ENCODE assay signal across 20 cellular contexts in the genomic region with DNA sequence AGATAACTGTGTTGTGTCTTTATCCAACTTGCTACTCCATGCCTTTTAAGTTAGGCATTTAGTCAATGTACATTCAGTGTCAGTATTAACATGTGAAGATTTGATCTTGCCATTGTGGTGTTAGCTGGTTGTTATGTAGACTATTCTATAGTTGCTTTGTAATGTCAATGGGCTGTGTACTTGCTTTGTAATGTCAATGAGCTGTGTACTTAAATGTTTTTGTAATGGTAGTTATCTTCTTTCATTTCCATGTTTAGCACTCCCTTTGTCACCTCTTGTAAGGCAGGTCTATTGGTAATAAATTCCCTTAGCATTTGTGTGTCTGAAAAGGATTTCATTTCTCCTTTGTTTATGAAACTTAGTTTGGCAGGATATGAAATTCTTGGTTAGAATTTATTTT. TPM values are rescaled to one million over a fixed set of nuclear protein-coding genes. Genes with fewer than 3 reads are reported as not detected.
DNase-seq lines count a peak whose midpoint lies in the region; ATAC-seq, FAIRE-seq and TF ChIP-seq lines count a peak whose summit lies in the region.
"Had no signal": no experiment of that assay in that cellular context is flagged by ENCODE, and none has a peak within 500 bp of the region (broad histone marks: within the 10 kb centered on the region; RNA-seq: fewer than 3 reads in every experiment).

No MANE protein-coding gene starts in this region.

- H3K4me1 ChIP-seq in HUES48 (ENCODE audit: control insufficient read depth, insufficient read depth, low read length) (peaks cover 20% of the 10 kb centered on the region), NT2/D1 (ENCODE audit: insufficient read depth, insufficient read length) (no peaks in the 10 kb centered on the region), H1 (replicated peaks in 1 of 4; ENCODE audit: control insufficient read depth in 3 of 4, insufficient read depth in 4 of 4, low read length in 3 of 4) (no peaks in the 10 kb centered on the region; a peak in 1 of 7 replicates)
- H3K4me1 ChIP-seq: Caco-2 had no signal

- POLR2A ChIA-PET in H1 (lab: Charles Lee; ENCODE audit: partially characterized antibody): no interaction called here

- H4K91ac ChIP-seq in H1 (replicated peaks; ENCODE audit: insufficient read length, low read length): no peak overlapping the region

- DNase-seq in NT2/D1 (ENCODE audit: low read depth, low spot score) (peak; percentile 23), H1 (ENCODE audit: low read depth in 1 of 2, low spot score in 2 of 2) (no peak), COR-L47 (lab: John Stamatoyannopoulos, UW) (no peak)
- DNase-seq: C1 segment of cervical spinal cord; Caco-2; CD4-positive, alpha-beta memory T cell; DMS 273 treated with DMSO at 0.1 percent for 48 hours; DMS79; EL; GDM1; GOT3; H7 had no signal

- TF ChIP-seq POLR2A in H1 (IDR thresholded peaks at IDR 0.05; ENCODE audit: control extremely low read depth in 1 of 2, low read depth in 2 of 2, low read length in 2 of 2): no peak

- H3K4me3 ChIP-seq in HUES48 (ENCODE audit: low read depth, low read length) (no peak overlapping the region), NT2/D1 (ENCODE audit: insufficient read length, low read depth) (no peak overlapping the region), H1 (ENCODE audit: extremely low read depth in 1 of 4, insufficient read depth in 2 of 4, low read depth in 3 of 4, low read length in 4 of 4) (no peak overlapping the region)
- H3K4me3 ChIP-seq: GM12878 had no signal

- H3K36me3 ChIP-seq in HUES48 (ENCODE audit: control insufficient read depth, insufficient read depth, low read length) (no peaks in the 10 kb centered on the region), NT2/D1 (ENCODE audit: insufficient read depth, insufficient read length, low read length) (no peaks in the 10 kb centered on the region), H1 (ENCODE audit: control insufficient read depth in 2 of 4, insufficient read depth in 4 of 4, low read length in 3 of 4) (no peaks in the 10 kb centered on the region)

- H2AK5ac ChIP-seq in H1 (ENCODE audit: low read depth, low read length): no peak overlapping the region

- TF ChIP-seq EP300 in H1 (IDR thresholded peaks at IDR 0.05; ENCODE audit: borderline replicate concordance in 1 of 2, low read depth in 2 of 2, low read length in 2 of 2): no peak

- H2AFZ ChIP-seq in H1 (ENCODE audit: low read length): no peak overlapping the region

- TF ChIP-seq CTCF in H1 (IDR thresholded peaks at IDR 0.05; ENCODE audit: control extremely low read depth in 1 of 3, insufficient read depth in 1 of 3, low read depth in 1 of 3, low read length in 3 of 3): no peak

- no peak overlapping the region for H3K56ac ChIP-seq in H1 (replicated peaks; ENCODE audit: insufficient read length, low read depth, low read length)

- H3K27ac ChIP-seq in HUES48 (ENCODE audit: low read depth, low read length): peak overlapping the region; percentile 84
- no peak overlapping the region for H3K27ac ChIP-seq in H1 (ENCODE audit: low read depth, low read length)

- H3K23me2 ChIP-seq in H1 (ENCODE audit: low read depth, low read length): no peaks in the 10 kb centered on the region

- no peak overlapping the region for H4K8ac ChIP-seq in H1 (ENCODE audit: extremely low read depth, insufficient read depth, low read length)

- no peak overlapping the region for H3K9ac ChIP-seq in HUES48 (ENCODE audit: low read depth, low read length)
- H3K9ac ChIP-seq in NT2/D1 (ENCODE audit: insufficient read length, low read depth): no peak overlapping the region
- H3K9ac ChIP-seq in H1 (replicated peaks in 1 of 4; ENCODE audit: extremely low read depth in 1 of 4, low read depth in 3 of 4, low read length in 3 of 4): no peak overlapping the region

- no peak overlapping the region for H2BK20ac ChIP-seq in H1 (ENCODE audit: low read length)

- no peak overlapping the region for H2BK12ac ChIP-seq in H1 (ENCODE audit: low read depth, low read length)

- H4K5ac ChIP-seq in H1 (ENCODE audit: insufficient read length, low read depth, low read length): no peak overlapping the region

- no peak overlapping the region; a peak in 1 of 4 replicates for H3K4me2 ChIP-seq in H1 (ENCODE audit: insufficient read depth in 1 of 2, low read depth in 2 of 2, low read length in 2 of 2)

- H3K79me1 ChIP-seq in H1 (ENCODE audit: low read depth, low read length): no peaks in the 10 kb centered on the region

- no peak overlapping the region for H2BK5ac ChIP-seq in H1 (ENCODE audit: low read depth, low read length)

- no peaks in the 10 kb centered on the region for H3K79me2 ChIP-seq in H1 (ENCODE audit: control insufficient read depth in 1 of 2, insufficient read depth in 2 of 2, low read length in 2 of 2)

- H2BK120ac ChIP-seq in H1 (replicated peaks; ENCODE audit: low read depth, low read length): no peak overlapping the region

- H3K4ac ChIP-seq in H1 (replicated peaks; ENCODE audit: insufficient read length, low read depth, low read length): no peak overlapping the region

- no peaks in the 10 kb centered on the region for H4K20me1 ChIP-seq in H1 (replicated peaks in 1 of 2; ENCODE audit: control insufficient read depth in 1 of 2, insufficient read depth in 2 of 2, low read length in 2 of 2)

- no peak for TF ChIP-seq RAD21 in H1 (IDR thresholded peaks at IDR 0.05 in 1 of 2, conservative IDR thresholded peaks at IDR 0.05 in 1 of 2; ENCODE audit: low read depth in 2 of 2, low read length in 2 of 2)

- no peak overlapping the region for H3K18ac ChIP-seq in H1 (ENCODE audit: extremely low read depth, low read length)

- H3K14ac ChIP-seq in H1 (ENCODE audit: insufficient read length): no peak overlapping the region

- FAIRE-seq in H1 (lab: Jason Lieb, UNC): no peak
- FAIRE-seq: GM12878, GM19239 had no signal

- no peak for ATAC-seq in activated CD4-positive, CD25-positive, alpha-beta regulatory T cell treated with anti-CD3 and anti-CD28 coated beads, Interleukin-2, amount 50 U/mL, for 24 hours
- no peak for ATAC-seq in GM21367 (IDR thresholded peaks at IDR 0.05; ENCODE audit: unreplicated experiment)
- ATAC-seq: GM12878, HCT116 had no signal

- H3K23ac ChIP-seq in H1 (ENCODE audit: insufficient read length): no peak overlapping the region

- CTCF ChIA-PET in H1 (lab: Charles Lee; ENCODE audit: partially characterized antibody): interaction anchor here (0.5 kb wide), 1 partner anchor 328 kb away, joined by 3 read pairs; no protein-coding TSS in a partner anchor

- H3K9me3 ChIP-seq in HUES48 (ENCODE audit: control insufficient read depth, insufficient read depth, low read length) (no peaks in the 10 kb centered on the region), NT2/D1 (ENCODE audit: insufficient read depth, low read length) (no peaks in the 10 kb centered on the region), H1 (ENCODE audit: insufficient read depth in 2 of 2, low read depth in 1 of 2, low read length in 1 of 2) (no peaks in the 10 kb centered on the region)
- H3K9me3 ChIP-seq: Caco-2 had no signal

- H3K27me3 ChIP-seq in HUES48 (ENCODE audit: control insufficient read depth, insufficient read depth, low read length): no peaks in the 10 kb centered on the region
- H3K27me3 ChIP-seq in NT2/D1 (ENCODE audit: insufficient read depth, insufficient read length): no peaks in the 10 kb centered on the region
- no peaks in the 10 kb centered on the region for H3K27me3 ChIP-seq in H1 (replicated peaks in 1 of 4; ENCODE audit: control insufficient read depth in 3 of 4, extremely low read depth in 1 of 4, insufficient read depth in 3 of 4, low read length in 3 of 4)

- no peak overlapping the region for H2BK15ac ChIP-seq in H1 (ENCODE audit: low read length)

TF ChIP-seq in H1, 55 proteins besides CTCF, POLR2A, EP300 and RAD21:
- TF ChIP-seq ASH2L (IDR thresholded peaks at IDR 0.05; ENCODE audit: low read length) (no peak), RBBP5 (IDR thresholded peaks at IDR 0.05; ENCODE audit: borderline replicate concordance, low read depth, low read length) (no peak), CBX5 (IDR thresholded peaks at IDR 0.05; ENCODE audit: low read depth, low read length) (no peak), POU5F1 (IDR thresholded peaks at IDR 0.05; ENCODE audit: low read depth, low read length) (peak; percentile 27; the same call in 1 of the 2 replicates), BRCA1 (IDR thresholded peaks at IDR 0.05; ENCODE audit: low read depth, low read length) (no peak), SIN3A (conservative IDR thresholded peaks at IDR 0.05 in 1 of 2, IDR thresholded peaks at IDR 0.05 in 1 of 2; ENCODE audit: low read depth in 1 of 2, low read length in 2 of 2) (no peak)
- TF ChIP-seq, protein P1, sequence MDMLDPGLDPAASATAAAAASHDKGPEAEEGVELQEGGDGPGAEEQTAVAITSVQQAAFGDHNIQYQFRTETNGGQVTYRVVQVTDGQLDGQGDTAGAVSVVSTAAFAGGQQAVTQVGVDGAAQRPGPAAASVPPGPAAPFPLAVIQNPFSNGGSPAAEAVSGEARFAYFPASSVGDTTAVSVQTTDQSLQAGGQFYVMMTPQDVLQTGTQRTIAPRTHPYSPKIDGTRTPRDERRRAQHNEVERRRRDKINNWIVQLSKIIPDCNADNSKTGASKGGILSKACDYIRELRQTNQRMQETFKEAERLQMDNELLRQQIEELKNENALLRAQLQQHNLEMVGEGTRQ (IDR thresholded peaks at IDR 0.05; ENCODE audit: low read length): no peak

RNA-seq across cellular contexts. Expression of gene MC4R, which starts 53.4 kb away (rescaled TPM):
- total RNA-seq in H1 (2021; fragmentation: NEBNext Ultra II Directional; extraction: Animal tissue kit (Norgen Biotek cat#: 25700)): not detected in 2 replicates
- 0.11 TPM in 1 of 2 replicates, not detected in the other for polyA plus RNA-seq in H1 (2011; rRNA removed)
- not detected for polyA plus RNA-seq in H1 (2011; cell fraction: cytosol; rRNA removed)
- not detected for polyA plus RNA-seq in H1 (2011; cell fraction: nucleus; rRNA removed)
- 0.19 TPM in 1 of 4 replicates, not detected in the others for polyA plus RNA-seq in H1 (2012, experiment 1 of 2)
- polyA plus RNA-seq in H1 (2012, experiment 2 of 2): not detected
- 0.16 TPM for polyA plus RNA-seq in H1 (2013, experiment 1 of 2)
- polyA plus RNA-seq in H1 (2013, experiment 2 of 2): 0.13 TPM
- polyA minus RNA-seq in H1 (2011; rRNA and poly(A)+ RNA removed): 0.13 TPM in 1 of 2 replicates, not detected in the other
- polyA minus RNA-seq in H1 (2011; cell fraction: cytosol; rRNA and poly(A)+ RNA removed): not detected
- polyA minus RNA-seq in H1 (2011; cell fraction: nucleus; rRNA and poly(A)+ RNA removed): not detected
- total RNA-seq: A673; Caco-2; CD4-positive, alpha-beta memory T cell; GM12878 had no signal
- polyA plus RNA-seq: BJ; CD4-positive, alpha-beta memory T cell; GM12878 had no signal
